1 cellular context compared by ENCODE assay signal in genomic region chr17:81480140-81480917, GRCh38.
TF ChIP-seq lines count a peak whose summit lies in the region.

No MANE protein-coding gene starts in this region.

TF ChIP-seq in HepG2, 621 proteins besides CTCF, POLR2A, EP300 and RAD21 (continued from another document):
- TF ChIP-seq, protein P1, sequence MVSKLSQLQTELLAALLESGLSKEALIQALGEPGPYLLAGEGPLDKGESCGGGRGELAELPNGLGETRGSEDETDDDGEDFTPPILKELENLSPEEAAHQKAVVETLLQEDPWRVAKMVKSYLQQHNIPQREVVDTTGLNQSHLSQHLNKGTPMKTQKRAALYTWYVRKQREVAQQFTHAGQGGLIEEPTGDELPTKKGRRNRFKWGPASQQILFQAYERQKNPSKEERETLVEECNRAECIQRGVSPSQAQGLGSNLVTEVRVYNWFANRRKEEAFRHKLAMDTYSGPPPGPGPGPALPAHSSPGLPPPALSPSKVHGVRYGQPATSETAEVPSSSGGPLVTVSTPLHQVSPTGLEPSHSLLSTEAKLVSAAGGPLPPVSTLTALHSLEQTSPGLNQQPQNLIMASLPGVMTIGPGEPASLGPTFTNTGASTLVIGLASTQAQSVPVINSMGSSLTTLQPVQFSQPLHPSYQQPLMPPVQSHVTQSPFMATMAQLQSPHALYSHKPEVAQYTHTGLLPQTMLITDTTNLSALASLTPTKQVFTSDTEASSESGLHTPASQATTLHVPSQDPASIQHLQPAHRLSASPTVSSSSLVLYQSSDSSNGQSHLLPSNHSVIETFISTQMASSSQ (IDR thresholded peaks at IDR 0.05; ENCODE audit: low read depth): no peak
- TF ChIP-seq, protein P1 (CRISPR knock-in tag; IDR thresholded peaks at IDR 0.05; ENCODE audit: borderline replicate concordance): no peak
- TF ChIP-seq ZNF878 (CRISPR knock-in tag; IDR thresholded peaks at IDR 0.05): no peak
- TF ChIP-seq ZFP91 (CRISPR knock-in tag; IDR thresholded peaks at IDR 0.05; ENCODE audit: borderline replicate concordance): 0 out of 2 replicates have a peak, but pooled peaks have one; percentile 28
- TF ChIP-seq SNAPC2 (CRISPR knock-in tag; IDR thresholded peaks at IDR 0.05): no peak
- peak; percentile 2; the same call in 1 of the 2 replicates for TF ChIP-seq STAG1 (CRISPR knock-in tag; IDR thresholded peaks at IDR 0.05)
- TF ChIP-seq KDM5B (CRISPR knock-in tag; IDR thresholded peaks at IDR 0.05; ENCODE audit: borderline replicate concordance): no peak
- TF ChIP-seq RARA (CRISPR knock-in tag; IDR thresholded peaks at IDR 0.05): 0 out of 2 replicates have a peak, but pooled peaks have one; percentile 10
- TF ChIP-seq BHLHE40 (IDR thresholded peaks at IDR 0.05; ENCODE audit: low read length): peak; percentile 62; the same call in 1 of the 2 replicates
- TF ChIP-seq MNT (IDR thresholded peaks at IDR 0.05): 0 out of 2 replicates have a peak, but pooled peaks have one; percentile 14
- TF ChIP-seq CHCHD3 (CRISPR knock-in tag; IDR thresholded peaks at IDR 0.05): no peak
- TF ChIP-seq, protein P2, sequence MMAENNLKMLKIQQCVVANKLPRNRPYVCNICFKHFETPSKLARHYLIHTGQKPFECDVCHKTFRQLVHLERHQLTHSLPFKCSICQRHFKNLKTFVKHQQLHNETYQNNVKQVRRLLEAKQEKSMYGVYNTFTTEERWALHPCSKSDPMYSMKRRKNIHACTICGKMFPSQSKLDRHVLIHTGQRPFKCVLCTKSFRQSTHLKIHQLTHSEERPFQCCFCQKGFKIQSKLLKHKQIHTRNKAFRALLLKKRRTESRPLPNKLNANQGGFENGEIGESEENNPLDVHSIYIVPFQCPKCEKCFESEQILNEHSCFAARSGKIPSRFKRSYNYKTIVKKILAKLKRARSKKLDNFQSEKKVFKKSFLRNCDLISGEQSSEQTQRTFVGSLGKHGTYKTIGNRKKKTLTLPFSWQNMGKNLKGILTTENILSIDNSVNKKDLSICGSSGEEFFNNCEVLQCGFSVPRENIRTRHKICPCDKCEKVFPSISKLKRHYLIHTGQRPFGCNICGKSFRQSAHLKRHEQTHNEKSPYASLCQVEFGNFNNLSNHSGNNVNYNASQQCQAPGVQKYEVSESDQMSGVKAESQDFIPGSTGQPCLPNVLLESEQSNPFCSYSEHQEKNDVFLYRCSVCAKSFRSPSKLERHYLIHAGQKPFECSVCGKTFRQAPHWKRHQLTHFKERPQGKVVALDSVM (CRISPR knock-in tag; IDR thresholded peaks at IDR 0.05): peak; percentile 36; the same call in 1 of the 2 replicates
- peak; percentile 43 for TF ChIP-seq FOSL2 (CRISPR knock-in tag; IDR thresholded peaks at IDR 0.05)
- no peak for TF ChIP-seq ZBTB33 (CRISPR knock-in tag; IDR thresholded peaks at IDR 0.05)
- 0 out of 2 replicates have a peak, but pooled peaks have one; percentile 43 for TF ChIP-seq ZNF709 (CRISPR knock-in tag; IDR thresholded peaks at IDR 0.05)
- TF ChIP-seq, protein P3, sequence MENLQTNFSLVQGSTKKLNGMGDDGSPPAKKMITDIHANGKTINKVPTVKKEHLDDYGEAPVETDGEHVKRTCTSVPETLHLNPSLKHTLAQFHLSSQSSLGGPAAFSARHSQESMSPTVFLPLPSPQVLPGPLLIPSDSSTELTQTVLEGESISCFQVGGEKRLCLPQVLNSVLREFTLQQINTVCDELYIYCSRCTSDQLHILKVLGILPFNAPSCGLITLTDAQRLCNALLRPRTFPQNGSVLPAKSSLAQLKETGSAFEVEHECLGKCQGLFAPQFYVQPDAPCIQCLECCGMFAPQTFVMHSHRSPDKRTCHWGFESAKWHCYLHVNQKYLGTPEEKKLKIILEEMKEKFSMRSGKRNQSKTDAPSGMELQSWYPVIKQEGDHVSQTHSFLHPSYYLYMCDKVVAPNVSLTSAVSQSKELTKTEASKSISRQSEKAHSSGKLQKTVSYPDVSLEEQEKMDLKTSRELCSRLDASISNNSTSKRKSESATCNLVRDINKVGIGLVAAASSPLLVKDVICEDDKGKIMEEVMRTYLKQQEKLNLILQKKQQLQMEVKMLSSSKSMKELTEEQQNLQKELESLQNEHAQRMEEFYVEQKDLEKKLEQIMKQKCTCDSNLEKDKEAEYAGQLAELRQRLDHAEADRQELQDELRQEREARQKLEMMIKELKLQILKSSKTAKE (CRISPR knock-in tag; IDR thresholded peaks at IDR 0.05; ENCODE audit: borderline replicate concordance): no peak
- TF ChIP-seq ZBTB43 (CRISPR knock-in tag; conservative IDR thresholded peaks at IDR 0.05): no peak
- TF ChIP-seq ZBTB7A (CRISPR knock-in tag; IDR thresholded peaks at IDR 0.05): no peak
- no peak for TF ChIP-seq NFIB (CRISPR knock-in tag; IDR thresholded peaks at IDR 0.05; ENCODE audit: borderline replicate concordance)
- no peak for TF ChIP-seq SMAD3 (CRISPR knock-in tag; IDR thresholded peaks at IDR 0.05)
- peak; percentile 8 for TF ChIP-seq ZNF883 (CRISPR knock-in tag; IDR thresholded peaks at IDR 0.05; ENCODE audit: not compliant biosample characterization)
- TF ChIP-seq ZFP36L2 (CRISPR knock-in tag; IDR thresholded peaks at IDR 0.05): no peak
- TF ChIP-seq CHD2 (IDR thresholded peaks at IDR 0.05; ENCODE audit: low read depth, low read length): no peak
- TF ChIP-seq ZSCAN25 (CRISPR knock-in tag; IDR thresholded peaks at IDR 0.05): peak; percentile 58; the same call in 1 of the 2 replicates
- no peak for TF ChIP-seq ZNF224 (CRISPR knock-in tag; IDR thresholded peaks at IDR 0.05)
- TF ChIP-seq NFE2L2 (IDR thresholded peaks at IDR 0.05; ENCODE audit: low read length): peak; percentile 32; the same call in 1 of the 2 replicates
- no peak for TF ChIP-seq ZFP41 (CRISPR knock-in tag; IDR thresholded peaks at IDR 0.05; ENCODE audit: borderline replicate concordance)
- no peak for TF ChIP-seq NR2F6 (IDR thresholded peaks at IDR 0.05)
- TF ChIP-seq NR2F6 (CRISPR knock-in tag; IDR thresholded peaks at IDR 0.05): no peak; the same call in 1 of the 2 replicates
- 0 out of 2 replicates have a peak, but pooled peaks have one; percentile 21 for TF ChIP-seq ZNF790 (CRISPR knock-in tag; IDR thresholded peaks at IDR 0.05; ENCODE audit: borderline replicate concordance)
- no peak for TF ChIP-seq ZNF513 (CRISPR knock-in tag; conservative IDR thresholded peaks at IDR 0.05)
- TF ChIP-seq IRF2 (CRISPR knock-in tag; IDR thresholded peaks at IDR 0.05): no peak
- no peak for TF ChIP-seq ZNF333 (CRISPR knock-in tag; IDR thresholded peaks at IDR 0.05; ENCODE audit: borderline replicate concordance)
- no peak for TF ChIP-seq CC2D1A (CRISPR knock-in tag; IDR thresholded peaks at IDR 0.05)
TF ChIP-seq in HepG2: peak in this region for 12.
